Comparison of ENCODE assay signal across 12 cellular contexts in genomic region chr14:41830679-41831078, GRCh38.
DNase-seq lines count a peak whose midpoint lies in the region; ATAC-seq and TF ChIP-seq lines count a peak whose summit lies in the region.
"Had no signal": no experiment of that assay in that cellular context is flagged by ENCODE, and none has a peak within 500 bp of the region (broad histone marks: within the 10 kb centered on the region; RNA-seq: fewer than 3 reads in every experiment).

No MANE protein-coding gene starts in this region.

- ATAC-seq in GM18505 (IDR thresholded peaks at IDR 0.05; ENCODE audit: unreplicated experiment) = no peak
- ATAC-seq: activated CD4-positive, CD25-positive, alpha-beta regulatory T cell treated with anti-CD3 and anti-CD28 coated beads, Interleukin-2, amount 50 U/mL, for 24 hours had no signal

- in situ Hi-C loops in astrocyte of the spinal cord (cut with HindIII; ENCODE audit: low sequenced_read_pairs) = no loop called here

- DNase-seq in ELF-1 (ENCODE audit: low read depth, low spot score) = peak; percentile 42
- peak; percentile 88 for DNase-seq in NCI-H146 (lab: John Stamatoyannopoulos, UW)
- peak; percentile 56 for DNase-seq in astrocyte of the spinal cord (ENCODE audit: low read depth, low spot score)
- peak; percentile 66 for DNase-seq in islet precursor cell
- DNase-seq in COR-L47 (lab: John Stamatoyannopoulos, UW) = no peak
- no peak for DNase-seq in activated CD4-positive, alpha-beta T cell treated with anti-CD3 and anti-CD28 coated beads for 48 hours
- DNase-seq: activated T-cell treated with anti-CD3 and anti-CD28 coated beads, Interleukin-2, amount 50 U/mL, for 48 hours; CD4-positive, alpha-beta memory T cell had no signal

- TF ChIP-seq CTCF in astrocyte of the spinal cord (IDR thresholded peaks at IDR 0.05; ENCODE audit: low read depth, low read length) = no peak

- no peak overlapping the region for H3K4me3 ChIP-seq in astrocyte of the spinal cord (ENCODE audit: low read depth, low read length)
- H3K4me3 ChIP-seq: ascending aorta, SJSA1 had no signal

- no peak for TF ChIP-seq POLR2A in GM18505 (IDR thresholded peaks at IDR 0.05; ENCODE audit: borderline replicate concordance, extremely low read depth, insufficient read depth, insufficient read length)

Comparison
In these comparisons a context has a peak if more than half of its experiments do, and no peak if none do; other contexts are left out.
1. DNase-seq: peak in ELF-1 (single experiment), NCI-H146 (single experiment), astrocyte of the spinal cord (single experiment) and islet precursor cell (single experiment); none in COR-L47 (single experiment) and activated CD4-positive, alpha-beta T cell treated with anti-CD3 and anti-CD28 coated beads for 48 hours (single experiment).